8 cellular contexts compared by ENCODE assay signal in the genomic region with DNA sequence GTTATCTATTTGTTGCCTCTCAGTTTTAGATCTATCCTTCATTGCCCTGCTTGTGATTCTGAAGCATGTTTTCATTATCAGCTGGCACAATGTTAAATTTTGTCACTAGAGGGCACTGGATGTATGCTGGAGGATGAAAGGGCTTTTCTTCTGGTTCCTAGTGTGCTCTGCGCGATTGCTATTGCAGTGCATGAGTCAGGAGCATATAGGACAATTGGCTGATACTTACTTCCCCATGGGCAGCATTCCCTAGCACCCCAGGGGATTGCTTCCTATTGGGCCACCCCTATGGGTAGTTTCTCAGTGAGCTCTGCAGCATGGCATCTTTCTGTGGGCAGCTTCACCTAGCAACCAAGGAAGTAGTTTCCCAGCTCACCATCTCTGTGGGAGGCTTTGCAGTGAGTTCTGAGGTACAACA.
DNase-seq lines count a peak whose midpoint lies in the region; ATAC-seq and TF ChIP-seq lines count a peak whose summit lies in the region.

No MANE protein-coding gene starts in this region.

- no peak overlapping the region for H3K4me2 ChIP-seq in parathyroid adenoma (ENCODE audit: low read length)

- H3K9ac ChIP-seq in parathyroid adenoma: no peak overlapping the region

- H3K27ac ChIP-seq in parathyroid adenoma: no peak overlapping the region

- intact Hi-C loops in posterior vena cava (cut with DNase I): no loop called here

- DNase-seq in Caki2 (ENCODE audit: low read depth) (peak; percentile 54), NCI-H1105 treated with DMSO at 0.1 percent for 48 hours (lab: John Stamatoyannopoulos, UW) (peak; percentile 52), SW480 (ENCODE audit: low spot score) (peak; percentile 76), fibroblast of the aortic adventitia (ENCODE audit: low read depth) (peak; percentile 53), posterior vena cava (ENCODE audit: low spot score) (no peak)

- no peaks in the 10 kb centered on the region for H3K27me3 ChIP-seq in parathyroid adenoma (ENCODE audit: control insufficient read depth, insufficient read depth, low read length)

- H2AFZ ChIP-seq in parathyroid adenoma: peak overlapping the region; percentile 3

- in situ Hi-C loops in Caki2 (cut with HindIII; ENCODE audit: low pct_unique_long_range_greater_than_20kb, low sequenced_read_pairs): no loop called here

- peak; percentile 61 for TF ChIP-seq CTCF in fibroblast of the aortic adventitia (IDR thresholded peaks at IDR 0.05; ENCODE audit: insufficient read depth, low read length)
- TF ChIP-seq CTCF in parathyroid adenoma (IDR thresholded peaks at IDR 0.05): peak; percentile 85

- H3K4me1 ChIP-seq in parathyroid adenoma: no peaks in the 10 kb centered on the region

- H3K36me3 ChIP-seq in parathyroid adenoma (ENCODE audit: control insufficient read depth, insufficient read depth, low read length): no peaks in the 10 kb centered on the region

- no peaks in the 10 kb centered on the region for H3K9me3 ChIP-seq in parathyroid adenoma (ENCODE audit: control insufficient read depth, low read length)

- H3K79me2 ChIP-seq in parathyroid adenoma: no peaks in the 10 kb centered on the region

- ATAC-seq in GM18861 (IDR thresholded peaks at IDR 0.05; ENCODE audit: unreplicated experiment) (peak; percentile 95), HG02885 (IDR thresholded peaks at IDR 0.05; ENCODE audit: poor library complexity, unreplicated experiment) (peak; percentile 94)

- H3K4me3 ChIP-seq in fibroblast of the aortic adventitia (ENCODE audit: low read depth, low read length) (no peak overlapping the region), parathyroid adenoma (ENCODE audit: low read depth, low read length) (no peak overlapping the region)
